1 cellular context compared by ENCODE assay signal in the genomic region with DNA sequence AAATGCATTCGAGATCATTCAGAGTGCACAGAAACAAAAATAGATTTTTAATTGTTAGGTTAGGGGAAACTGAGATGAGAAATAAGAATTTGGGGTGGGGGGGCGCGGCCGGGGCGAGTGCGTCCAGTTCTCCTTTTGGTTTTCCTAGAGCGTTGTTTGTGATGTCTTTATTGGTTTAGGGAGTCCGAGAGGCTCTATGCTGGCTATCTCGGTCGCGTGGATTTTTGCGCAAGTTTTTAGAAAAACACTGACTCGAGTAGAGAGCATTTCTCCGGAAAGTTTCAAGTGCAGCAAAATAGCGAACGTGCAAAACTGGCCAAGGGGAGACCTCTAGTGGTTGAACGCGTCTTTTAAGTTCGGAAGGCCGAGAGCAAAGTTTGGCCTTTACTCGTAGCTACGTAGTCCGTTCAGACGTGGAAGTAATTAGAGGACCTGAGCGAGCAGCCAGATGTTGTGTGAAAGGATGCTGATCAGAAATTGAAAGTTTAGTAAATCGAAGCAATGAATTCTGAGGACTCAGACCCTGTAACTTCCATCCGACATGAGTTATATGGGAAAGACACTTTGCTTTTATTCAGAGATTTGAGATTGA.
TF ChIP-seq lines count a peak whose summit lies in the region.

No MANE protein-coding gene starts in this region.

TF ChIP-seq in GM23338, 12 proteins besides CTCF, POLR2A, EP300 and RAD21 (continued from another document):
- no peak for TF ChIP-seq ZNF331 (CRISPR knock-in tag; IDR thresholded peaks at IDR 0.05; ENCODE audit: low read depth)
- TF ChIP-seq, protein P1, sequence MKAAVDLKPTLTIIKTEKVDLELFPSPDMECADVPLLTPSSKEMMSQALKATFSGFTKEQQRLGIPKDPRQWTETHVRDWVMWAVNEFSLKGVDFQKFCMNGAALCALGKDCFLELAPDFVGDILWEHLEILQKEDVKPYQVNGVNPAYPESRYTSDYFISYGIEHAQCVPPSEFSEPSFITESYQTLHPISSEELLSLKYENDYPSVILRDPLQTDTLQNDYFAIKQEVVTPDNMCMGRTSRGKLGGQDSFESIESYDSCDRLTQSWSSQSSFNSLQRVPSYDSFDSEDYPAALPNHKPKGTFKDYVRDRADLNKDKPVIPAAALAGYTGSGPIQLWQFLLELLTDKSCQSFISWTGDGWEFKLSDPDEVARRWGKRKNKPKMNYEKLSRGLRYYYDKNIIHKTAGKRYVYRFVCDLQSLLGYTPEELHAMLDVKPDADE (IDR thresholded peaks at IDR 0.05) = no peak
- TF ChIP-seq, protein P2, sequence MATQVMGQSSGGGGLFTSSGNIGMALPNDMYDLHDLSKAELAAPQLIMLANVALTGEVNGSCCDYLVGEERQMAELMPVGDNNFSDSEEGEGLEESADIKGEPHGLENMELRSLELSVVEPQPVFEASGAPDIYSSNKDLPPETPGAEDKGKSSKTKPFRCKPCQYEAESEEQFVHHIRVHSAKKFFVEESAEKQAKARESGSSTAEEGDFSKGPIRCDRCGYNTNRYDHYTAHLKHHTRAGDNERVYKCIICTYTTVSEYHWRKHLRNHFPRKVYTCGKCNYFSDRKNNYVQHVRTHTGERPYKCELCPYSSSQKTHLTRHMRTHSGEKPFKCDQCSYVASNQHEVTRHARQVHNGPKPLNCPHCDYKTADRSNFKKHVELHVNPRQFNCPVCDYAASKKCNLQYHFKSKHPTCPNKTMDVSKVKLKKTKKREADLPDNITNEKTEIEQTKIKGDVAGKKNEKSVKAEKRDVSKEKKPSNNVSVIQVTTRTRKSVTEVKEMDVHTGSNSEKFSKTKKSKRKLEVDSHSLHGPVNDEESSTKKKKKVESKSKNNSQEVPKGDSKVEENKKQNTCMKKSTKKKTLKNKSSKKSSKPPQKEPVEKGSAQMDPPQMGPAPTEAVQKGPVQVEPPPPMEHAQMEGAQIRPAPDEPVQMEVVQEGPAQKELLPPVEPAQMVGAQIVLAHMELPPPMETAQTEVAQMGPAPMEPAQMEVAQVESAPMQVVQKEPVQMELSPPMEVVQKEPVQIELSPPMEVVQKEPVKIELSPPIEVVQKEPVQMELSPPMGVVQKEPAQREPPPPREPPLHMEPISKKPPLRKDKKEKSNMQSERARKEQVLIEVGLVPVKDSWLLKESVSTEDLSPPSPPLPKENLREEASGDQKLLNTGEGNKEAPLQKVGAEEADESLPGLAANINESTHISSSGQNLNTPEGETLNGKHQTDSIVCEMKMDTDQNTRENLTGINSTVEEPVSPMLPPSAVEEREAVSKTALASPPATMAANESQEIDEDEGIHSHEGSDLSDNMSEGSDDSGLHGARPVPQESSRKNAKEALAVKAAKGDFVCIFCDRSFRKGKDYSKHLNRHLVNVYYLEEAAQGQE (IDR thresholded peaks at IDR 0.05; ENCODE audit: unreplicated experiment) = no peak
- TF ChIP-seq STAT1 (IDR thresholded peaks at IDR 0.05; ENCODE audit: unreplicated experiment) = no peak
- TF ChIP-seq ZNF114 (CRISPR knock-in tag; IDR thresholded peaks at IDR 0.05) = no peak
- TF ChIP-seq EZH2phosphoT487 (IDR thresholded peaks at IDR 0.05; ENCODE audit: unreplicated experiment) = no peak
- no peak for TF ChIP-seq POLR2AphosphoS5 (IDR thresholded peaks at IDR 0.05; ENCODE audit: low read depth)
- TF ChIP-seq JUNB (IDR thresholded peaks at IDR 0.05; ENCODE audit: unreplicated experiment) = no peak
- no peak for TF ChIP-seq CREB1 (CRISPR knock-in tag; IDR thresholded peaks at IDR 0.05; ENCODE audit: low read depth)
